In the genomic region with DNA sequence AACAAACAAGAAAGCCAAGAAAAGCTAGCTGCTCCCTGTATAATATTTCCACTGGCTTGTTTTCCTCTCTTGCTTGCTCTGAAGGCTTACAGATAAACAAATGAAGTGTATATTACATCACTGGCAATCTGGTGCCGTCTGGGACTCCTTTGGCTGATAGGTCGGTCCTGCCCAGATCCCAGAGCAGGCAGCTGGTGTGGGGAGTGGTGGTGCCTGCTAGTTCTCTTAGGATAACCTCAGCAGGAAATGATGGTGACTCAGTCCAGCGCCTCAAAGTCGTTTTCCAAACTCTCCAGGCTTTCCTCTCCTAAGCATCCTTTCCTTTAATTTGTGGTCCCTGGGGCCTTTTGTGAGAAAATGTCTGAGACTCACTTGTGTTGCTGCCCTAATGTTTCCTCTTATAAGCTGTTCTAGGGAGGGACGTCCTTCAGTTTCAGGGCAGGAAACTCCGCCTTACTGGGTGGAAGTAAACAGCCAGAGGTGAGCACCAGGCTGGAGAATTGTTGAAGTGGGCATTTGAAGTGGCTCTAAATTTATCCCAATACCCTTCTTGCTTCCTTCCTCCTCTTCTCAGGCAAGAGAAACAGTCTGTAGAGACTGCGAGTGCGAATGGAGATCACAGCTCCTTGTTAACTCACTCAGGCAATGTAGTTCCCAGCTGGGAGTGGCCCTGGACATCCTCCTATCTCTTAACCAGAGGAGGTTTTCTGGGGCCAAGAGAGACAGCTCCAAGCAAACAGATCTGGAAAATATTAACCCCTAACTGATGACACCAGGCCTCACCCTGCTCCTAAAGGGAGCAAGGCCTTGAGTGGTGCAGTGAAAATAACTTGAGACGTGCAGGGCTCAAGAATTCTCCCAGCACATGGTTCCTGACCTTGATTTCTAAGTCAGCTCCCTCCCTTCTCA, we compare ENCODE assay signal across 9 cellular contexts. TPM values are rescaled to one million over a fixed set of nuclear protein-coding genes. Genes with fewer than 3 reads are reported as not detected.
DNase-seq lines count a peak whose midpoint lies in the region; ATAC-seq and TF ChIP-seq lines count a peak whose summit lies in the region.
"Had no signal": no experiment of that assay in that cellular context is flagged by ENCODE, and none has a peak within 500 bp of the region (broad histone marks: within the 10 kb centered on the region; RNA-seq: fewer than 3 reads in every experiment).

No MANE protein-coding gene starts in this region.

- H3K9me3 ChIP-seq in HCT116 (ENCODE audit: control insufficient read depth in 1 of 2, insufficient read depth in 1 of 2, low read depth in 1 of 2, low read length in 2 of 2), result no peaks in the 10 kb centered on the region
- no peaks in the 10 kb centered on the region for H3K9me3 ChIP-seq in RWPE2 (ENCODE audit: severe bottlenecking)
- H3K9me3 ChIP-seq in right cardiac atrium (ENCODE audit: control insufficient read depth, low read length), result no peaks in the 10 kb centered on the region

- H3K9ac ChIP-seq in HCT116 (ENCODE audit: low read length), result no peak overlapping the region

- no peaks in the 10 kb centered on the region for H4K20me1 ChIP-seq in HCT116 (ENCODE audit: insufficient read depth)

- CTCF ChIA-PET in HCT116 (lab: Charles Lee), result interaction anchor here (1.5 kb wide), 1 partner anchor 20 kb away, joined by 3 read pairs; no protein-coding TSS in a partner anchor

- POLR2A ChIA-PET in HCT116 (lab: Charles Lee), result no interaction called here

- peak; percentile 27 for DNase-seq in AG08395 (ENCODE audit: low spot score)
- DNase-seq in HCT116 (ENCODE audit: low read depth, low spot score), result no peak
- no peak for DNase-seq in RWPE2 (ENCODE audit: low spot score)
- DNase-seq in right cardiac atrium, result peak; percentile 65 to 86 (median 75)
- DNase-seq in ecto neural progenitor cell (ENCODE audit: low spot score), result no peak
- no peak for DNase-seq in KG1 (lab: John Stamatoyannopoulos, UW)

- no peak for TF ChIP-seq POLR2A in HCT116 (IDR thresholded peaks at IDR 0.05; ENCODE audit: borderline replicate concordance, extremely low read depth, insufficient read depth, insufficient read length)

- no peaks in the 10 kb centered on the region for H3K79me2 ChIP-seq in HCT116 (ENCODE audit: insufficient read depth, low read length)

- H3K27ac ChIP-seq in HCT116 (ENCODE audit: low read depth, low read length) (no peak overlapping the region), RWPE2 (ENCODE audit: poor library complexity, severe bottlenecking) (no peak overlapping the region), right cardiac atrium (ENCODE audit: low read length) (no peak overlapping the region)
- H3K27ac ChIP-seq: RWPE1 had no signal

- intact Hi-C loops in HCT116 (cut with micrococcal nuclease), result no loop called here
- intact Hi-C loops in right cardiac atrium (cut with DNase I), result no loop called here

- no peak for TF ChIP-seq RAD21 in HCT116 (IDR thresholded peaks at IDR 0.05; ENCODE audit: low read depth)

- peaks cover 84% of the 10 kb centered on the region for H3K27me3 ChIP-seq in HCT116 (ENCODE audit: insufficient read depth, low read length)
- peaks cover 29% of the 10 kb centered on the region for H3K27me3 ChIP-seq in RWPE2 (ENCODE audit: insufficient read depth, poor library complexity, severe bottlenecking)
- H3K27me3 ChIP-seq in right cardiac atrium (ENCODE audit: control insufficient read depth, insufficient read depth), result no peaks in the 10 kb centered on the region

- no peak overlapping the region for H3K4me3 ChIP-seq in HCT116 (replicated peaks in 1 of 2; ENCODE audit: low read depth in 1 of 2, low read length in 2 of 2)
- no peak overlapping the region for H3K4me3 ChIP-seq in RWPE2 (ENCODE audit: severe bottlenecking)
- no peak overlapping the region for H3K4me3 ChIP-seq in right cardiac atrium (ENCODE audit: low read length)

- no peak overlapping the region for H3K4me2 ChIP-seq in HCT116 (ENCODE audit: low read length)

- WGBS in right cardiac atrium, result 13% methylated on average over 9 of the region's 9 CpGs

- no peaks in the 10 kb centered on the region for H3K4me1 ChIP-seq in HCT116 (ENCODE audit: control insufficient read depth in 1 of 2, insufficient read depth in 2 of 2, low read length in 2 of 2)
- H3K4me1 ChIP-seq in RWPE2 (ENCODE audit: insufficient read depth, poor library complexity, severe bottlenecking), result no peaks in the 10 kb centered on the region
- no peaks in the 10 kb centered on the region for H3K4me1 ChIP-seq in right cardiac atrium (ENCODE audit: control insufficient read depth, insufficient read depth, low read length)

- BruUV-seq in HCT116 (replicated peaks; lab: Mats Ljungman, UMichigan), result no TSS peak

- H3K9me2 ChIP-seq in HCT116 (ENCODE audit: insufficient read depth), result no peaks in the 10 kb centered on the region

- no peak overlapping the region for H2AFZ ChIP-seq in HCT116 (ENCODE audit: low read depth, low read length, poor library complexity, severe bottlenecking)

- ATAC-seq in HCT116, result peak; percentile 46; the same call in 1 of the 2 replicates
- peak; percentile 64; the same call in 2 of the 3 replicates for ATAC-seq in RWPE2 (ENCODE audit: low read depth)
- peak; percentile 92 to 97 for ATAC-seq in right cardiac atrium
- ATAC-seq in GM18498 (IDR thresholded peaks at IDR 0.05; ENCODE audit: unreplicated experiment), result no peak
- ATAC-seq in GM18867 (IDR thresholded peaks at IDR 0.05; ENCODE audit: unreplicated experiment), result no peak

- no peaks in the 10 kb centered on the region for H3K36me3 ChIP-seq in HCT116 (ENCODE audit: control insufficient read depth in 1 of 2, insufficient read depth in 2 of 2, low read length in 2 of 2)
- no peaks in the 10 kb centered on the region for H3K36me3 ChIP-seq in RWPE2 (ENCODE audit: low read depth)

- RAD21 ChIA-PET in HCT116 (lab: Charles Lee; ENCODE audit: low non-redundant PET in 1 of 2, low total read pairs in 2 of 2, uncharacterized antibody in 2 of 2, unreplicated experiment in 2 of 2), result no interaction called here

- no peak for TF ChIP-seq CTCF in HCT116 (IDR thresholded peaks at IDR 0.05 in 2 of 3, conservative IDR thresholded peaks at IDR 0.05 in 1 of 3; ENCODE audit: borderline replicate concordance in 1 of 3, insufficient read depth in 1 of 3, low read depth in 2 of 3, low read length in 2 of 3)
- TF ChIP-seq CTCF in RWPE2 (IDR thresholded peaks at IDR 0.05; ENCODE audit: poor library complexity, severe bottlenecking), result no peak

TF ChIP-seq in HCT116, 20 proteins besides CTCF, POLR2A, EP300 and RAD21 (continues in another document):
- TF ChIP-seq ZNF274 (IDR thresholded peaks at IDR 0.05; ENCODE audit: low read depth, low read length) (no peak), EZH2 (IDR thresholded peaks at IDR 0.05) (no peak), POLR2AphosphoS5 (IDR thresholded peaks at IDR 0.05; ENCODE audit: low read depth, low read length) (no peak), CBX3 (IDR thresholded peaks at IDR 0.05; ENCODE audit: low read depth) (no peak), SP1 (IDR thresholded peaks at IDR 0.05; ENCODE audit: low read depth) (no peak), SIN3A (IDR thresholded peaks at IDR 0.05; ENCODE audit: low read depth) (no peak), YY1 (IDR thresholded peaks at IDR 0.05; ENCODE audit: extremely low read depth, insufficient replicate concordance, low read depth, low read length) (no peak), JUND (IDR thresholded peaks at IDR 0.05) (no peak), ELF1 (IDR thresholded peaks at IDR 0.05; ENCODE audit: borderline replicate concordance, low read depth) (no peak), EZH2phosphoT487 (IDR thresholded peaks at IDR 0.05; ENCODE audit: borderline replicate concordance) (no peak)
- TF ChIP-seq, protein P1, sequence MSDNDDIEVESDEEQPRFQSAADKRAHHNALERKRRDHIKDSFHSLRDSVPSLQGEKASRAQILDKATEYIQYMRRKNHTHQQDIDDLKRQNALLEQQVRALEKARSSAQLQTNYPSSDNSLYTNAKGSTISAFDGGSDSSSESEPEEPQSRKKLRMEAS (IDR thresholded peaks at IDR 0.05), result no peak
- TF ChIP-seq, protein P2, sequence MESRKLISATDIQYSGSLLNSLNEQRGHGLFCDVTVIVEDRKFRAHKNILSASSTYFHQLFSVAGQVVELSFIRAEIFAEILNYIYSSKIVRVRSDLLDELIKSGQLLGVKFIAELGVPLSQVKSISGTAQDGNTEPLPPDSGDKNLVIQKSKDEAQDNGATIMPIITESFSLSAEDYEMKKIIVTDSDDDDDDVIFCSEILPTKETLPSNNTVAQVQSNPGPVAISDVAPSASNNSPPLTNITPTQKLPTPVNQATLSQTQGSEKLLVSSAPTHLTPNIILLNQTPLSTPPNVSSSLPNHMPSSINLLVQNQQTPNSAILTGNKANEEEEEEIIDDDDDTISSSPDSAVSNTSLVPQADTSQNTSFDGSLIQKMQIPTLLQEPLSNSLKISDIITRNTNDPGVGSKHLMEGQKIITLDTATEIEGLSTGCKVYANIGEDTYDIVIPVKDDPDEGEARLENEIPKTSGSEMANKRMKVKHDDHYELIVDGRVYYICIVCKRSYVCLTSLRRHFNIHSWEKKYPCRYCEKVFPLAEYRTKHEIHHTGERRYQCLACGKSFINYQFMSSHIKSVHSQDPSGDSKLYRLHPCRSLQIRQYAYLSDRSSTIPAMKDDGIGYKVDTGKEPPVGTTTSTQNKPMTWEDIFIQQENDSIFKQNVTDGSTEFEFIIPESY (IDR thresholded peaks at IDR 0.05; ENCODE audit: extremely low read depth, insufficient replicate concordance, low read length), result no peak

RNA-seq across cellular contexts. Expression of a gene that starts 34.9 kb away (rescaled TPM):
- not detected for total RNA-seq in HCT116 (2021; ENCODE audit: unreplicated experiment)
- not detected in 2 replicates for polyA plus RNA-seq in HCT116 (2012)
- under 1 TPM in 3 of 4 donors, not detected in 1; 0.25 to 0.62 (median 0.34) TPM for total RNA-seq in right cardiac atrium
- polyA plus RNA-seq in right cardiac atrium, result 0.05 TPM

RNA-seq across cellular contexts. Expression of a gene that starts 54.3 kb away (rescaled TPM):
- not detected for total RNA-seq in HCT116 (2021; ENCODE audit: unreplicated experiment)
- not detected in 2 replicates for polyA plus RNA-seq in HCT116 (2012)
- under 1 TPM; 0.38 to 0.94 (median 0.67) TPM for total RNA-seq in right cardiac atrium
- polyA plus RNA-seq in right cardiac atrium, result 0.45 TPM

RNA-seq across cellular contexts. Expression of a gene that starts 59.2 kb away (rescaled TPM):
- 8.2 TPM for total RNA-seq in HCT116 (2021; ENCODE audit: unreplicated experiment)
- polyA plus RNA-seq in HCT116 (2012), result 10.4 and 11.7 TPM in 2 replicates
- 1 to 10 TPM; 1.1 to 3.4 (median 1.2) TPM for total RNA-seq in right cardiac atrium
- 1.5 TPM for polyA plus RNA-seq in right cardiac atrium

Comparison
In these comparisons a context has a peak if more than half of its experiments do, and no peak if none do; other contexts are left out.
1. DNase-seq: peak in AG08395 (single experiment) and right cardiac atrium (3 of 3); none in HCT116 (single experiment), RWPE2 (single experiment), ecto neural progenitor cell (single experiment) and KG1 (single experiment).
2. ATAC-seq: peak in HCT116 (single experiment), RWPE2 (single experiment) and right cardiac atrium (2 of 2); none in GM18498 (single experiment) and GM18867 (single experiment).